1 cellular context compared by ENCODE assay signal in the genomic region with DNA sequence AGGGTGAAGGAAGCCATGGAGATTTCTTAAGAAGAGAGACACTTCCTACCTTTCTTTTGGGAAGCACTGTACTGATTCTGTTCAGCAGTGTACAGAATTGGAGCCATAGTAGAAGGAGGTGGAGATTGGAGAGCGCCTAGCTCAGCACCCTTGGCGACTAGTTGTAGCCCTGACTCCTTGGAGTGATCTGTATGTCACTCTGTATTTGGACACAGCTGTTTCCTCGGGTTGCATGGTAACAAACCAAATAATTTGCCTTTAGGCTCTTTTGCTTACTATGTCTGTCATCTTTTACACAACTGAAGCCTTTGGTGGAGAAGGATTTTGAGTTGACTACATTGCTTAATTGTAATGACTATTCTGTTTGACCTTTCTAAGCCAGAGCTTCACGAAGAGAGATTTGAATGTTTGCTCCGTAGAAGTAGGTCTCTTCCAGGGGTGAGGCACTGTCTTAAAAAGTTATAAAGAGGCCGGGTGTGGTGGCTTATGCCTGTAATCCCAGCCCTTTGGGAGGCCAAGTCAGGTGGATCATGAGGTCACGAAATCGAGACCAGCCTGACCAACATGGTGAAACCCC.
TF ChIP-seq lines count a peak whose summit lies in the region.

No MANE protein-coding gene starts in this region.

TF ChIP-seq in GM23338, 12 proteins besides CTCF, POLR2A, EP300 and RAD21 (continued from another document):
- TF ChIP-seq, protein P1, sequence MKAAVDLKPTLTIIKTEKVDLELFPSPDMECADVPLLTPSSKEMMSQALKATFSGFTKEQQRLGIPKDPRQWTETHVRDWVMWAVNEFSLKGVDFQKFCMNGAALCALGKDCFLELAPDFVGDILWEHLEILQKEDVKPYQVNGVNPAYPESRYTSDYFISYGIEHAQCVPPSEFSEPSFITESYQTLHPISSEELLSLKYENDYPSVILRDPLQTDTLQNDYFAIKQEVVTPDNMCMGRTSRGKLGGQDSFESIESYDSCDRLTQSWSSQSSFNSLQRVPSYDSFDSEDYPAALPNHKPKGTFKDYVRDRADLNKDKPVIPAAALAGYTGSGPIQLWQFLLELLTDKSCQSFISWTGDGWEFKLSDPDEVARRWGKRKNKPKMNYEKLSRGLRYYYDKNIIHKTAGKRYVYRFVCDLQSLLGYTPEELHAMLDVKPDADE (IDR thresholded peaks at IDR 0.05) = no peak
- no peak for TF ChIP-seq ZNF331 (CRISPR knock-in tag; IDR thresholded peaks at IDR 0.05; ENCODE audit: low read depth)
- TF ChIP-seq EZH2phosphoT487 (IDR thresholded peaks at IDR 0.05; ENCODE audit: unreplicated experiment) = no peak
- no peak for TF ChIP-seq POLR2AphosphoS5 (IDR thresholded peaks at IDR 0.05; ENCODE audit: low read depth)
